ENCODE assay signal across 30 cellular contexts in genomic region chr11:20066013-20066782, GRCh38.
DNase-seq lines count a peak whose midpoint lies in the region; ATAC-seq, FAIRE-seq and TF ChIP-seq lines count a peak whose summit lies in the region.
"Had no signal": no experiment of that assay in that cellular context is flagged by ENCODE, and none has a peak within 500 bp of the region (broad histone marks: within the 10 kb centered on the region; RNA-seq: fewer than 3 reads in every experiment).

No MANE protein-coding gene starts in this region.

- DNase-seq in NCI-H2081 (lab: John Stamatoyannopoulos, UW) (peak; percentile 25 to 69), NCI-H2081 treated with DMSO at 0.1 percent for 48 hours (lab: John Stamatoyannopoulos, UW) (no peak), GM23338 (ENCODE audit: low spot score) (no peak), dermis microvascular lymphatic vessel endothelial cell (ENCODE audit: low read depth in 2 of 2) (peak; percentile 9 to 81), nephron progenitor cell (no peak), GM12892 (ENCODE audit: insufficient read length) (no peak), globus pallidus (ENCODE audit: low spot score) (no peak), GM13977 (ENCODE audit: low spot score) (no peak)
- DNase-seq: 8988T; activated CD4-positive, alpha-beta T cell treated with anti-CD3 and anti-CD28 coated beads, Interleukin-2, amount 50 U/mL, for 48 hours; activated CD4-positive, CD25-positive, alpha-beta regulatory T cell; activated naive CD4-positive, alpha-beta T cell treated with anti-CD3 and anti-CD28 coated beads for 36 hours; adrenal gland; CD4-positive, CD25-positive, alpha-beta regulatory T cell; effector CD8-positive, alpha-beta T cell; foreskin keratinocyte; left colon; mesendoderm; NCI-H1105 treated with DMSO at 0.1 percent for 48 hours; stimulated activated CD4-positive, alpha-beta T cell treated with anti-CD3 and anti-CD28 coated beads, Interleukin-12 subunit alpha, Interleukin-12 subunit beta, amount 100 ng/mL, for 4 hours; stimulated activated CD4-positive, alpha-beta T cell treated with anti-CD3 and anti-CD28 coated beads, Interleukin-4, amount 100 ng/mL, for 24 hours; T-cell had no signal

- H3K27ac Mint-ChIP-seq in GM23338 (peak overlapping the region; percentile 84; the same call in 1 of the 2 replicates), nephron progenitor cell (peak overlapping the region; percentile 14)
- H3K27ac Mint-ChIP-seq: activated naive CD4-positive, alpha-beta T cell treated with anti-CD3 and anti-CD28 coated beads for 36 hours; activated T-helper 1 cell treated with anti-CD3 and anti-CD28 coated beads, Interleukin-12 subunit alpha, Interleukin-12 subunit beta, Interleukin-2, Interleukin-4 antibody, amounts not matched to agents 30 ng/mL and 10 ng/mL and 1 ng/mL, durations not matched to agents 14 hours and 24 hours and 36 hours; CD4-positive, CD25-positive, alpha-beta regulatory T cell; IgD-negative memory B cell; stimulated activated effector memory CD8-positive, alpha-beta T cell treated with anti-CD3 and anti-CD28 coated beads, Interleukin-12 subunit alpha, Interleukin-12 subunit beta, amount 100 ng/mL, for 72 hours; T-cell had no signal

- H3K4me2 ChIP-seq in GM23338 = peak overlapping the region; percentile 6; the same call in 1 of the 2 replicates
- H3K4me2 ChIP-seq: hepatocyte had no signal

- TF ChIP-seq CTCF in GM23338 (conservative IDR thresholded peaks at IDR 0.05; ENCODE audit: low read depth in 2 of 2) (no peak), nephron progenitor cell (IDR thresholded peaks at IDR 0.05) (no peak), GM13977 (IDR thresholded peaks at IDR 0.05; ENCODE audit: extremely low read depth, insufficient read depth, missing control alignments) (no peak)

- no peaks in the 10 kb centered on the region for H3K27me3 ChIP-seq in GM23338 (ENCODE audit: insufficient read depth)
- H3K27me3 ChIP-seq: adrenal gland, esophagus muscularis mucosa, foreskin keratinocyte, hepatocyte, SJSA1 had no signal

- no peaks in the 10 kb centered on the region for H3F3A ChIP-seq in GM23338 (replicated peaks; ENCODE audit: low read depth)

- no peak overlapping the region for H3K4me3 ChIP-seq in GM23338
- H3K4me3 ChIP-seq: adrenal gland, esophagus muscularis mucosa, hepatocyte, SJSA1 had no signal

- H3K9me3 Mint-ChIP-seq in GM23338 = no peaks in the 10 kb centered on the region; the same call in 2 of the 3 replicates
- peaks cover 3% of the 10 kb centered on the region for H3K9me3 Mint-ChIP-seq in nephron progenitor cell
- H3K9me3 Mint-ChIP-seq: activated naive CD4-positive, alpha-beta T cell treated with anti-CD3 and anti-CD28 coated beads for 36 hours; activated T-helper 1 cell treated with anti-CD3 and anti-CD28 coated beads, Interleukin-12 subunit alpha, Interleukin-12 subunit beta, Interleukin-2, Interleukin-4 antibody, amounts not matched to agents 30 ng/mL and 10 ng/mL and 1 ng/mL, durations not matched to agents 14 hours and 24 hours and 36 hours; IgD-negative memory B cell; stimulated activated effector memory CD8-positive, alpha-beta T cell treated with anti-CD3 and anti-CD28 coated beads, Interleukin-12 subunit alpha, Interleukin-12 subunit beta, amount 100 ng/mL, for 72 hours; T-cell had no signal

- H3K36me3 Mint-ChIP-seq in GM23338 (ENCODE audit: low read depth) = peaks cover 77% of the 10 kb centered on the region
- peaks cover 55% of the 10 kb centered on the region for H3K36me3 Mint-ChIP-seq in nephron progenitor cell (ENCODE audit: low read depth)
- H3K36me3 Mint-ChIP-seq: CD4-positive, CD25-positive, alpha-beta regulatory T cell; IgD-negative memory B cell; stimulated activated effector memory CD8-positive, alpha-beta T cell treated with anti-CD3 and anti-CD28 coated beads, Interleukin-12 subunit alpha, Interleukin-12 subunit beta, amount 100 ng/mL, for 72 hours; T-cell had no signal

- H3K27ac ChIP-seq in GM23338 (ENCODE audit: low read depth) = no peak overlapping the region; the same call in 1 of the 2 replicates
- H3K27ac ChIP-seq: adrenal gland, esophagus muscularis mucosa, foreskin keratinocyte, hepatocyte, SJSA1 had no signal

- peaks cover 11% of the 10 kb centered on the region for H3K36me3 ChIP-seq in GM23338 (ENCODE audit: insufficient read depth)
- H3K36me3 ChIP-seq: adrenal gland, SJSA1 had no signal

- no peaks in the 10 kb centered on the region for H3K9me2 ChIP-seq in GM23338 (ENCODE audit: insufficient read depth)

- no peak for TF ChIP-seq POLR2A in GM12892 (IDR thresholded peaks at IDR 0.05; ENCODE audit: low read depth, low read length)

- in situ Hi-C loops in GM13977 (cut with MboI; ENCODE audit: low pct_unique_long_range_greater_than_20kb, low sequenced_read_pairs, unreplicated experiment) = no loop called here

- ATAC-seq in GM23338 = no peak
- ATAC-seq: foreskin keratinocyte; left colon; Panc1; stimulated activated effector memory CD8-positive, alpha-beta T cell treated with anti-CD3 and anti-CD28 coated beads, Interleukin-12 subunit alpha, Interleukin-12 subunit beta, amount 100 ng/mL, for 72 hours; T-cell had no signal

- H3K4me1 ChIP-seq in GM23338 (ENCODE audit: insufficient read depth) = peaks cover 26% of the 10 kb centered on the region
- H3K4me1 ChIP-seq: adrenal gland had no signal

- H3K4me3 Mint-ChIP-seq in GM23338 = peak overlapping the region; percentile 18; the same call in 2 of the 3 replicates
- no peak overlapping the region for H3K4me3 Mint-ChIP-seq in nephron progenitor cell
- H3K4me3 Mint-ChIP-seq: activated naive CD4-positive, alpha-beta T cell treated with anti-CD3 and anti-CD28 coated beads for 36 hours; activated T-helper 1 cell treated with anti-CD3 and anti-CD28 coated beads, Interleukin-12 subunit alpha, Interleukin-12 subunit beta, Interleukin-2, Interleukin-4 antibody, amounts not matched to agents 30 ng/mL and 10 ng/mL and 1 ng/mL, durations not matched to agents 14 hours and 24 hours and 36 hours; brain; CD4-positive, CD25-positive, alpha-beta regulatory T cell; IgD-negative memory B cell; stimulated activated effector memory CD8-positive, alpha-beta T cell treated with anti-CD3 and anti-CD28 coated beads, Interleukin-12 subunit alpha, Interleukin-12 subunit beta, amount 100 ng/mL, for 72 hours; T-cell had no signal

- H3K27me3 Mint-ChIP-seq in GM23338 (ENCODE audit: insufficient read depth, low read depth, poor library complexity) = no peaks in the 10 kb centered on the region
- H3K27me3 Mint-ChIP-seq in nephron progenitor cell (ENCODE audit: low read depth, poor library complexity) = no peaks in the 10 kb centered on the region
- H3K27me3 Mint-ChIP-seq: CD4-positive, CD25-positive, alpha-beta regulatory T cell; IgD-negative memory B cell had no signal

- peaks cover 41% of the 10 kb centered on the region for H3K4me1 Mint-ChIP-seq in GM23338
- H3K4me1 Mint-ChIP-seq in nephron progenitor cell = peaks cover 37% of the 10 kb centered on the region
- H3K4me1 Mint-ChIP-seq: IgD-negative memory B cell; stimulated activated effector memory CD8-positive, alpha-beta T cell treated with anti-CD3 and anti-CD28 coated beads, Interleukin-12 subunit alpha, Interleukin-12 subunit beta, amount 100 ng/mL, for 72 hours; T-cell had no signal

- H2AFZ ChIP-seq in GM23338 = no peak overlapping the region
- H2AFZ ChIP-seq: hepatocyte had no signal

- no peaks in the 10 kb centered on the region; the same call in 1 of the 2 replicates for H3K79me2 ChIP-seq in GM23338 (replicated peaks; ENCODE audit: insufficient read depth)
- H3K79me2 ChIP-seq: hepatocyte had no signal

- FAIRE-seq in GM12892 (lab: Jason Lieb, UNC) = no peak

- no peaks in the 10 kb centered on the region for H4K20me1 ChIP-seq in GM23338 (replicated peaks; ENCODE audit: insufficient read depth)

TF ChIP-seq in GM23338, 12 proteins besides CTCF, POLR2A, EP300 and RAD21 (continues in another document):
- TF ChIP-seq CREB1 (CRISPR knock-in tag; IDR thresholded peaks at IDR 0.05; ENCODE audit: low read depth) (no peak), EZH2 (IDR thresholded peaks at IDR 0.05; ENCODE audit: low read depth, unreplicated experiment) (no peak)

Comparison
In these comparisons a context has a peak if more than half of its experiments do, and no peak if none do; other contexts are left out.
1. DNase-seq: peak in NCI-H2081 (2 of 2) and dermis microvascular lymphatic vessel endothelial cell (2 of 2); none in NCI-H2081 treated with DMSO at 0.1 percent for 48 hours (single experiment), GM23338 (single experiment), nephron progenitor cell (single experiment), GM12892 (single experiment), globus pallidus (single experiment) and GM13977 (single experiment).